In the genomic region with DNA sequence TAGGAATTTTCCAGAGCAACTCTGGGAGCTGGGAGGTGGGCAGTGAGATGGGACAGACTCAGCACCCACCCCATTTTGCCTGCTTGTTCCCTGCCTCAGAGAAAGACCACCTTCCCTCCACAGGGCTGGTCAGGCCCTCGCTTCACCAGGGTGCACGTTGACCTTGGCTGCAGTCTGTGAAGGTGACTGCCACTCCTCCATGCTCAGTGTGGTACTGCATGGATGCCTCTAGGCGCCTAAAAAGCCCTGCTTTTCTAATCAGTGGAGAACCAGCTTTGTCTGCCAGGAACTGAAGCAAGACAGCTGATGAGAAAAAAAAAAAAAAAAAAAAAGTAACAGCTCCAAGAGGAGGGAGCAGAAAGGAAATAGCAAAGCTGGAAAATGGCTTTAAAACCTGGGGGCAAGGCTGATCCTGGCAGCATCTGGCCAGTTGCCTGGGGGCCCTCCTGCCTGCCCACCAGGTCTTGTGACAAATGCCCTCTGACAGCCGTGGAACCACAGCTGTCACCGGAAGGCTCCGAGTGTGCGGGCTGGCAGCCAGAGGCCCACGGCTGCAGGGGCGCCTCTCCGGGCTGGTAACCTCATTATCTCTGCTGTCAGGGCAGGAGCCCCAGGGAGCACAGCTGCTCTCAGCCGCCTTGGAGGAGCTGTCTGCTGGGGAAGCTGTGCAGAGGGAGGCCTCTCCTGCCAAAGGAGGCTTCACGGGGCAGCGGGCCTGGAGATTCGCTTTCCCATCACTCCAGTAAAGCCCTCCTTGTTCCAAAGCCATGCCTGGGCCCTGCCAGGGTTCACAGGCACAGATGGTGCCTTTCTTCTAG, we compare ENCODE assay signal across 1 cellular context.
TF ChIP-seq lines count a peak whose summit lies in the region.

No MANE protein-coding gene starts in this region.

TF ChIP-seq in K562, 482 proteins besides CTCF, POLR2A, EP300 and RAD21 (continued from another document):
- TF ChIP-seq, protein P1, sequence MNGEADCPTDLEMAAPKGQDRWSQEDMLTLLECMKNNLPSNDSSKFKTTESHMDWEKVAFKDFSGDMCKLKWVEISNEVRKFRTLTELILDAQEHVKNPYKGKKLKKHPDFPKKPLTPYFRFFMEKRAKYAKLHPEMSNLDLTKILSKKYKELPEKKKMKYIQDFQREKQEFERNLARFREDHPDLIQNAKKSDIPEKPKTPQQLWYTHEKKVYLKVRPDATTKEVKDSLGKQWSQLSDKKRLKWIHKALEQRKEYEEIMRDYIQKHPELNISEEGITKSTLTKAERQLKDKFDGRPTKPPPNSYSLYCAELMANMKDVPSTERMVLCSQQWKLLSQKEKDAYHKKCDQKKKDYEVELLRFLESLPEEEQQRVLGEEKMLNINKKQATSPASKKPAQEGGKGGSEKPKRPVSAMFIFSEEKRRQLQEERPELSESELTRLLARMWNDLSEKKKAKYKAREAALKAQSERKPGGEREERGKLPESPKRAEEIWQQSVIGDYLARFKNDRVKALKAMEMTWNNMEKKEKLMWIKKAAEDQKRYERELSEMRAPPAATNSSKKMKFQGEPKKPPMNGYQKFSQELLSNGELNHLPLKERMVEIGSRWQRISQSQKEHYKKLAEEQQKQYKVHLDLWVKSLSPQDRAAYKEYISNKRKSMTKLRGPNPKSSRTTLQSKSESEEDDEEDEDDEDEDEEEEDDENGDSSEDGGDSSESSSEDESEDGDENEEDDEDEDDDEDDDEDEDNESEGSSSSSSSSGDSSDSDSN (IDR thresholded peaks at IDR 0.05; ENCODE audit: borderline replicate concordance in 1 of 2, low read depth in 2 of 2, low read length in 2 of 2), result peak; percentile 96 to 98
- TF ChIP-seq NCOR1 (IDR thresholded peaks at IDR 0.05) (0 out of 2 replicates have a peak, but pooled peaks have one; percentile 16), SIX5 (IDR thresholded peaks at IDR 0.05; ENCODE audit: borderline replicate concordance in 1 of 2, insufficient read depth in 1 of 2, low read depth in 1 of 2, low read length in 2 of 2) (no peak), HDAC3 (IDR thresholded peaks at IDR 0.05; ENCODE audit: borderline replicate concordance, partially characterized antibody) (no peak), ERF (CRISPR knock-in tag; IDR thresholded peaks at IDR 0.05) (no peak), GABPB1 (CRISPR knock-in tag; IDR thresholded peaks at IDR 0.05) (no peak), MYNN (IDR thresholded peaks at IDR 0.05) (0 out of 2 replicates have a peak, but pooled peaks have one; percentile 44), MYNN (CRISPR knock-in tag; IDR thresholded peaks at IDR 0.05) (no peak), POLR3A (IDR thresholded peaks at IDR 0.05; ENCODE audit: borderline replicate concordance, extremely low read depth, insufficient read depth, insufficient read length) (no peak), ZNF589 (CRISPR knock-in tag; IDR thresholded peaks at IDR 0.05; ENCODE audit: low read depth) (no peak), SMAD4 (CRISPR knock-in tag; conservative IDR thresholded peaks at IDR 0.05) (0 out of 2 replicates have a peak, but pooled peaks have one; percentile 40), PCBP2 (IDR thresholded peaks at IDR 0.05; ENCODE audit: low read depth, low read length, poor library complexity, severe bottlenecking) (no peak), FIP1L1 (IDR thresholded peaks at IDR 0.05; ENCODE audit: low read depth, low read length, poor library complexity, severe bottlenecking) (no peak), TBP (optimal IDR thresholded peaks at IDR 0.05; ENCODE audit: low read depth, low read length) (peak; percentile 48), SP2 (IDR thresholded peaks at IDR 0.05; ENCODE audit: extremely low read depth, low read depth, low read length, poor library complexity, severe bottlenecking) (no peak), FOXP1 (CRISPR knock-in tag; IDR thresholded peaks at IDR 0.05) (no peak), ZSCAN32 (CRISPR knock-in tag; IDR thresholded peaks at IDR 0.05) (no peak)
- TF ChIP-seq, protein P2, sequence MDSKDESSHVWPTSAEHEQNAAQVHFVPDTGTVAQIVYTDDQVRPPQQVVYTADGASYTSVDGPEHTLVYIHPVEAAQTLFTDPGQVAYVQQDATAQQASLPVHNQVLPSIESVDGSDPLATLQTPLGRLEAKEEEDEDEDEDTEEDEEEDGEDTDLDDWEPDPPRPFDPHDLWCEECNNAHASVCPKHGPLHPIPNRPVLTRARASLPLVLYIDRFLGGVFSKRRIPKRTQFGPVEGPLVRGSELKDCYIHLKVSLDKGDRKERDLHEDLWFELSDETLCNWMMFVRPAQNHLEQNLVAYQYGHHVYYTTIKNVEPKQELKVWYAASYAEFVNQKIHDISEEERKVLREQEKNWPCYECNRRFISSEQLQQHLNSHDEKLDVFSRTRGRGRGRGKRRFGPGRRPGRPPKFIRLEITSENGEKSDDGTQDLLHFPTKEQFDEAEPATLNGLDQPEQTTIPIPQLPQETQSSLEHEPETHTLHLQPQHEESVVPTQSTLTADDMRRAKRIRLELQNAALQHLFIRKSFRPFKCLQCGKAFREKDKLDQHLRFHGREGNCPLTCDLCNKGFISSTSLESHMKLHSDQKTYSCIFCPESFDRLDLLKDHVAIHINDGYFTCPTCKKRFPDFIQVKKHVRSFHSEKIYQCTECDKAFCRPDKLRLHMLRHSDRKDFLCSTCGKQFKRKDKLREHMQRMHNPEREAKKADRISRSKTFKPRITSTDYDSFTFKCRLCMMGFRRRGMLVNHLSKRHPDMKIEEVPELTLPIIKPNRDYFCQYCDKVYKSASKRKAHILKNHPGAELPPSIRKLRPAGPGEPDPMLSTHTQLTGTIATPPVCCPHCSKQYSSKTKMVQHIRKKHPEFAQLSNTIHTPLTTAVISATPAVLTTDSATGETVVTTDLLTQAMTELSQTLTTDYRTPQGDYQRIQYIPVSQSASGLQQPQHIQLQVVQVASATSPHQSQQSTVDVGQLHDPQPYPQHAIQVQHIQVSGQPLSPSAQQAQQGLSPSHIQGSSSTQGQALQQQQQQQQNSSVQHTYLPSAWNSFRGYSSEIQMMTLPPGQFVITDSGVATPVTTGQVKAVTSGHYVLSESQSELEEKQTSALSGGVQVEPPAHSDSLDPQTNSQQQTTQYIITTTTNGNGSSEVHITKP (IDR thresholded peaks at IDR 0.05; ENCODE audit: partially characterized antibody), result no peak
- TF ChIP-seq, protein P3, sequence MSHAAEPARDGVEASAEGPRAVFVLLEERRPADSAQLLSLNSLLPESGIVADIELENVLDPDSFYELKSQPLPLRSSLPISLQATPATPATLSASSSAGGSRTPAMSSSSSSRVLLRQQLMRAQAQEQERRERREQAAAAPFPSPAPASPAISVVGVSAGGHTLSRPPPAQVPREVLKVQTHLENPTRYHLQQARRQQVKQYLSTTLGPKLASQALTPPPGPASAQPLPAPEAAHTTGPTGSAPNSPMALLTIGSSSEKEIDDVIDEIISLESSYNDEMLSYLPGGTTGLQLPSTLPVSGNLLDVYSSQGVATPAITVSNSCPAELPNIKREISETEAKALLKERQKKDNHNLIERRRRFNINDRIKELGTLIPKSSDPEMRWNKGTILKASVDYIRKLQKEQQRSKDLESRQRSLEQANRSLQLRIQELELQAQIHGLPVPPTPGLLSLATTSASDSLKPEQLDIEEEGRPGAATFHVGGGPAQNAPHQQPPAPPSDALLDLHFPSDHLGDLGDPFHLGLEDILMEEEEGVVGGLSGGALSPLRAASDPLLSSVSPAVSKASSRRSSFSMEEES (CRISPR knock-in tag; IDR thresholded peaks at IDR 0.05), result no peak
- TF ChIP-seq, protein P4, sequence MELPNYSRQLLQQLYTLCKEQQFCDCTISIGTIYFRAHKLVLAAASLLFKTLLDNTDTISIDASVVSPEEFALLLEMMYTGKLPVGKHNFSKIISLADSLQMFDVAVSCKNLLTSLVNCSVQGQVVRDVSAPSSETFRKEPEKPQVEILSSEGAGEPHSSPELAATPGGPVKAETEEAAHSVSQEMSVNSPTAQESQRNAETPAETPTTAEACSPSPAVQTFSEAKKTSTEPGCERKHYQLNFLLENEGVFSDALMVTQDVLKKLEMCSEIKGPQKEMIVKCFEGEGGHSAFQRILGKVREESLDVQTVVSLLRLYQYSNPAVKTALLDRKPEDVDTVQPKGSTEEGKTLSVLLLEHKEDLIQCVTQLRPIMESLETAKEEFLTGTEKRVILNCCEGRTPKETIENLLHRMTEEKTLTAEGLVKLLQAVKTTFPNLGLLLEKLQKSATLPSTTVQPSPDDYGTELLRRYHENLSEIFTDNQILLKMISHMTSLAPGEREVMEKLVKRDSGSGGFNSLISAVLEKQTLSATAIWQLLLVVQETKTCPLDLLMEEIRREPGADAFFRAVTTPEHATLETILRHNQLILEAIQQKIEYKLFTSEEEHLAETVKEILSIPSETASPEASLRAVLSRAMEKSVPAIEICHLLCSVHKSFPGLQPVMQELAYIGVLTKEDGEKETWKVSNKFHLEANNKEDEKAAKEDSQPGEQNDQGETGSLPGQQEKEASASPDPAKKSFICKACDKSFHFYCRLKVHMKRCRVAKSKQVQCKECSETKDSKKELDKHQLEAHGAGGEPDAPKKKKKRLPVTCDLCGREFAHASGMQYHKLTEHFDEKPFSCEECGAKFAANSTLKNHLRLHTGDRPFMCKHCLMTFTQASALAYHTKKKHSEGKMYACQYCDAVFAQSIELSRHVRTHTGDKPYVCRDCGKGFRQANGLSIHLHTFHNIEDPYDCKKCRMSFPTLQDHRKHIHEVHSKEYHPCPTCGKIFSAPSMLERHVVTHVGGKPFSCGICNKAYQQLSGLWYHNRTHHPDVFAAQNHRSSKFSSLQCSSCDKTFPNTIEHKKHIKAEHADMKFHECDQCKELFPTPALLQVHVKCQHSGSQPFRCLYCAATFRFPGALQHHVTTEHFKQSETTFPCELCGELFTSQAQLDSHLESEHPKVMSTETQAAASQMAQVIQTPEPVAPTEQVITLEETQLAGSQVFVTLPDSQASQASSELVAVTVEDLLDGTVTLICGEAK (IDR thresholded peaks at IDR 0.05), result no peak
- TF ChIP-seq, protein P4 (CRISPR knock-in tag; IDR thresholded peaks at IDR 0.05), result no peak
- TF ChIP-seq, protein P5, sequence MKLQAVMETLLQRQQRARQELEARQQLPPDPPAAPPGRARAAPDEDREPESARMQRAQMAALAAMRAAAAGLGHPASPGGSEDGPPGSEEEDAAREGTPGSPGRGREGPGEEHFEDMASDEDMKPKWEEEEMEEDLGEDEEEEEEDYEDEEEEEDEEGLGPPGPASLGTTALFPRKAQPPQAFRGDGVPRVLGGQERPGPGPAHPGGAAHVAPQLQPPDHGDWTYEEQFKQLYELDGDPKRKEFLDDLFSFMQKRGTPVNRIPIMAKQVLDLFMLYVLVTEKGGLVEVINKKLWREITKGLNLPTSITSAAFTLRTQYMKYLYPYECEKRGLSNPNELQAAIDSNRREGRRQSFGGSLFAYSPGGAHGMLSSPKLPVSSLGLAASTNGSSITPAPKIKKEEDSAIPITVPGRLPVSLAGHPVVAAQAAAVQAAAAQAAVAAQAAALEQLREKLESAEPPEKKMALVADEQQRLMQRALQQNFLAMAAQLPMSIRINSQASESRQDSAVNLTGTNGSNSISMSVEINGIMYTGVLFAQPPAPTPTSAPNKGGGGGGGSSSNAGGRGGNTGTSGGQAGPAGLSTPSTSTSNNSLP (IDR thresholded peaks at IDR 0.05; ENCODE audit: borderline replicate concordance, low read depth, low read length), result no peak
- TF ChIP-seq, protein P6, sequence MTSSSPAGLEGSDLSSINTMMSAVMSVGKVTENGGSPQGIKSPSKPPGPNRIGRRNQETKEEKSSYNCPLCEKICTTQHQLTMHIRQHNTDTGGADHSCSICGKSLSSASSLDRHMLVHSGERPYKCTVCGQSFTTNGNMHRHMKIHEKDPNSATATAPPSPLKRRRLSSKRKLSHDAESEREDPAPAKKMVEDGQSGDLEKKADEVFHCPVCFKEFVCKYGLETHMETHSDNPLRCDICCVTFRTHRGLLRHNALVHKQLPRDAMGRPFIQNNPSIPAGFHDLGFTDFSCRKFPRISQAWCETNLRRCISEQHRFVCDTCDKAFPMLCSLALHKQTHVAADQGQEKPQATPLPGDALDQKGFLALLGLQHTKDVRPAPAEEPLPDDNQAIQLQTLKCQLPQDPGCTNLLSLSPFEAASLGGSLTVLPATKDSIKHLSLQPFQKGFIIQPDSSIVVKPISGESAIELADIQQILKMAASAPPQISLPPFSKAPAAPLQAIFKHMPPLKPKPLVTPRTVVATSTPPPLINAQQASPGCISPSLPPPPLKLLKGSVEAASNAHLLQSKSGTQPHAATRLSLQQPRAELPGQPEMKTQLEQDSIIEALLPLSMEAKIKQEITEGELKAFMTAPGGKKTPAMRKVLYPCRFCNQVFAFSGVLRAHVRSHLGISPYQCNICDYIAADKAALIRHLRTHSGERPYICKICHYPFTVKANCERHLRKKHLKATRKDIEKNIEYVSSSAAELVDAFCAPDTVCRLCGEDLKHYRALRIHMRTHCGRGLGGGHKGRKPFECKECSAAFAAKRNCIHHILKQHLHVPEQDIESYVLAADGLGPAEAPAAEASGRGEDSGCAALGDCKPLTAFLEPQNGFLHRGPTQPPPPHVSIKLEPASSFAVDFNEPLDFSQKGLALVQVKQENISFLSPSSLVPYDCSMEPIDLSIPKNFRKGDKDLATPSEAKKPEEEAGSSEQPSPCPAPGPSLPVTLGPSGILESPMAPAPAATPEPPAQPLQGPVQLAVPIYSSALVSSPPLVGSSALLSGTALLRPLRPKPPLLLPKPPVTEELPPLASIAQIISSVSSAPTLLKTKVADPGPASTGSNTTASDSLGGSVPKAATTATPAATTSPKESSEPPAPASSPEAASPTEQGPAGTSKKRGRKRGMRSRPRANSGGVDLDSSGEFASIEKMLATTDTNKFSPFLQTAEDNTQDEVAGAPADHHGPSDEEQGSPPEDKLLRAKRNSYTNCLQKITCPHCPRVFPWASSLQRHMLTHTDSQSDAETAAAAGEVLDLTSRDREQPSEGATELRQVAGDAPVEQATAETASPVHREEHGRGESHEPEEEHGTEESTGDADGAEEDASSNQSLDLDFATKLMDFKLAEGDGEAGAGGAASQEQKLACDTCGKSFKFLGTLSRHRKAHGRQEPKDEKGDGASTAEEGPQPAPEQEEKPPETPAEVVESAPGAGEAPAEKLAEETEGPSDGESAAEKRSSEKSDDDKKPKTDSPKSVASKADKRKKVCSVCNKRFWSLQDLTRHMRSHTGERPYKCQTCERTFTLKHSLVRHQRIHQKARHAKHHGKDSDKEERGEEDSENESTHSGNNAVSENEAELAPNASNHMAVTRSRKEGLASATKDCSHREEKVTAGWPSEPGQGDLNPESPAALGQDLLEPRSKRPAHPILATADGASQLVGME (CRISPR knock-in tag; IDR thresholded peaks at IDR 0.05), result no peak
TF ChIP-seq in K562: peak in this region for 21.
